Comparison of ENCODE assay signal across 14 cellular contexts in genomic region chr13:98327326-98328314, GRCh38.
A peak's percentile ranks its signal among the peaks of the same experiment; 100 is the strongest.
DNase-seq lines count a peak whose midpoint lies in the region; ATAC-seq and TF ChIP-seq lines count a peak whose summit lies in the region.
"Had no signal": no experiment of that assay in that cellular context is flagged by ENCODE, and none has a peak within 500 bp of the region (broad histone marks: within the 10 kb centered on the region; RNA-seq: fewer than 3 reads in every experiment).

No MANE protein-coding gene starts in this region.

- peak overlapping the region; percentile 22 for H3K4me3 Mint-ChIP-seq in neural crest cell
- H3K4me3 Mint-ChIP-seq: memory B cell had no signal

- no peaks in the 10 kb centered on the region for H3K36me3 ChIP-seq in SJSA1
- H3K36me3 ChIP-seq in gastroesophageal sphincter, result no peaks in the 10 kb centered on the region
- H3K36me3 ChIP-seq: breast epithelium had no signal

- TF ChIP-seq CTCF in AG10803 (conservative IDR thresholded peaks at IDR 0.05; ENCODE audit: low read length), result no peak
- TF ChIP-seq CTCF in fibroblast of villous mesenchyme (IDR thresholded peaks at IDR 0.05; ENCODE audit: insufficient read depth, low read depth, low read length), result no peak
- no peak for TF ChIP-seq CTCF in neural crest cell (conservative IDR thresholded peaks at IDR 0.05)
- no peak for TF ChIP-seq CTCF in gastroesophageal sphincter (IDR thresholded peaks at IDR 0.05)

- H3K9me3 Mint-ChIP-seq in neural crest cell, result no peaks in the 10 kb centered on the region
- H3K9me3 Mint-ChIP-seq: memory B cell had no signal

- peak overlapping the region; percentile 39 for H3K27ac Mint-ChIP-seq in neural crest cell (ENCODE audit: unreplicated experiment)
- H3K27ac Mint-ChIP-seq: memory B cell had no signal

- DNase-seq in AG10803 (ENCODE audit: low read depth) (peak; percentile 80), SJSA1 (ENCODE audit: low read depth in 1 of 2, low spot score in 2 of 2) (peak; percentile 71 to 78), fibroblast of villous mesenchyme (ENCODE audit: low read depth) (peak; percentile 80), neural crest cell (ENCODE audit: low read depth, low spot score) (no peak), NOMO-1 (lab: John Stamatoyannopoulos, UW; ENCODE audit: unreplicated experiment in 2 of 2) (no peak), Ammon's horn (ENCODE audit: low spot score) (no peak)
- DNase-seq: foreskin keratinocyte, Karpas-422, NCI-H2171 had no signal

- H3K9me3 ChIP-seq in SJSA1 (replicated peaks) (no peaks in the 10 kb centered on the region), gastroesophageal sphincter (no peaks in the 10 kb centered on the region)
- H3K9me3 ChIP-seq: breast epithelium had no signal

- H3K27ac ChIP-seq in SJSA1, result peak overlapping the region; percentile 74
- H3K27ac ChIP-seq in gastroesophageal sphincter, result no peak overlapping the region
- H3K27ac ChIP-seq: foreskin keratinocyte had no signal

- H3K4me1 ChIP-seq in SJSA1 (replicated peaks) (peaks cover 35% of the 10 kb centered on the region), gastroesophageal sphincter (peaks cover 0 to 13% (median 0%) of the 10 kb centered on the region in 3 donors)
- H3K4me1 ChIP-seq: foreskin keratinocyte had no signal

- H3K4me3 ChIP-seq in AG10803 (ENCODE audit: low read length) (no peak overlapping the region), SJSA1 (no peak overlapping the region), fibroblast of villous mesenchyme (ENCODE audit: low read depth, low read length) (no peak overlapping the region), gastroesophageal sphincter (no peak overlapping the region)
- H3K4me3 ChIP-seq: breast epithelium had no signal

- WGBS in gastroesophageal sphincter (ENCODE audit: low coverage in 1 of 2), 2 donors, result 68 to 89% methylated on average over 4 to 9 of the region's 10 CpGs

- H3K36me3 Mint-ChIP-seq in neural crest cell (ENCODE audit: low read depth), result no peaks in the 10 kb centered on the region
- H3K36me3 Mint-ChIP-seq: memory B cell had no signal

- H3K27me3 ChIP-seq in SJSA1 (replicated peaks), result no peaks in the 10 kb centered on the region
- H3K27me3 ChIP-seq in gastroesophageal sphincter, result no peaks in the 10 kb centered on the region
- H3K27me3 ChIP-seq: breast epithelium, foreskin keratinocyte had no signal

- no peak for TF ChIP-seq POLR2A in gastroesophageal sphincter (IDR thresholded peaks at IDR 0.05)

- ATAC-seq in HG02763 (IDR thresholded peaks at IDR 0.05; ENCODE audit: unreplicated experiment), result no peak
- no peak for ATAC-seq in gastroesophageal sphincter
- ATAC-seq: foreskin keratinocyte, Panc1 had no signal

- peaks cover 81% of the 10 kb centered on the region for H3K4me1 Mint-ChIP-seq in neural crest cell
- H3K4me1 Mint-ChIP-seq: memory B cell had no signal

- no peak for TF ChIP-seq EP300 in gastroesophageal sphincter (IDR thresholded peaks at IDR 0.05)

- H3K27me3 Mint-ChIP-seq in neural crest cell (ENCODE audit: low read depth), result no peaks in the 10 kb centered on the region

Comparison
In these comparisons a context has a peak if more than half of its experiments do, and no peak if none do; other contexts are left out.
1. DNase-seq: peak in AG10803 (single experiment), SJSA1 (2 of 2) and fibroblast of villous mesenchyme (single experiment); none in neural crest cell (single experiment), NOMO-1 (0 of 2) and Ammon's horn (single experiment).